In the genomic region with DNA sequence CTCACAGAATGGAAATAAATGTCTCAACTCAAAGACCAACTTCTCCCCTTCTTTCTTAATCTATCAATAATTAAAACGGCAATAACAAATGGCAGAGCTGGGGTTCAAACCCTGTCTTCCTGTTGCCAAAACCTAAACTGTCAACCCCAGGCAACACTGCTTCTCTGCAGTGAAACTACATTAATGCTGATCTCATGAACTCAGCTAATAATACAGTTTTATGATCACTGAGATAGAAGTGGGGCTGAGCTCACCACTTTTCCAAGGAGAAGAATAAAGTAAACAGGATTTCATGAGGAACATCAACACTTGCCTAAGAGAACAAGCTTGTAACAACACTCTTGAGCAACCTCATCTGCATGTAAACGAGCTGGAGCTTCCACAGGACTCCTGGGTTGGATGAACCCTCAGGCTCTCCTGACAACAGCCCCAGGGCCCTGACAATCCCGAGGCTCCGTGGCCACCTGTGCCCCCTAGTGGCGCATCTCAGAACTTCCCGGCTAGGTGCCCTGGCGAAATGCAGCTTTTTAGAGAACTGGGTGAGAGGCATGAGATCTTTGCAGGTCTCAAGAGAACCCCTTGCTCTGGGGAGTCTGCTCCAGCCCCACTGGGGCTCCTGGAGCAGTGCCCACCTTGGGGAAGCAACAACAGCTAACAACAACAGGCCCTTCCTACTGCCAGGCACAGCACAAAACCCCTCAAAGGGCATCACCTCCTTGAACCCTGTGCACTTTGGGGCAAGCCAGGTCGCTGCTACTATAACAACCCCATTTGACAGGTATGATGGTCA, we compare ENCODE assay signal across 8 cellular contexts.
DNase-seq lines count a peak whose midpoint lies in the region; ATAC-seq and TF ChIP-seq lines count a peak whose summit lies in the region.

No MANE protein-coding gene starts in this region.

- peak overlapping the region; percentile 10 to 80 (median 59) for H3K27ac ChIP-seq in Peyer's patch
- no peak overlapping the region for H3K27ac ChIP-seq in neutrophil

- H3K36me3 ChIP-seq in Peyer's patch (no peaks in the 10 kb centered on the region), neutrophil (no peaks in the 10 kb centered on the region)

- no peaks in the 10 kb centered on the region for H3K27me3 ChIP-seq in Peyer's patch
- peaks cover 30% of the 10 kb centered on the region for H3K27me3 ChIP-seq in neutrophil

- no peak for TF ChIP-seq POLR2A in Peyer's patch (IDR thresholded peaks at IDR 0.05)

- H3K4me3 ChIP-seq in Peyer's patch = no peak overlapping the region
- no peak overlapping the region for H3K4me3 ChIP-seq in fibroblast of pulmonary artery (replicated peaks; ENCODE audit: low read depth, low read length)
- H3K4me3 ChIP-seq in neutrophil (ENCODE audit: low read depth in 1 of 2, low read length in 1 of 2) = no peak overlapping the region

- TF ChIP-seq CTCF in Peyer's patch (IDR thresholded peaks at IDR 0.05) (peak; percentile 91 to 98 (median 96)), fibroblast of pulmonary artery (IDR thresholded peaks at IDR 0.05; ENCODE audit: low read length, missing control alignments) (peak; percentile 98), neutrophil (IDR thresholded peaks at IDR 0.05) (peak; percentile 81)

- DNase-seq in AML-193 (lab: John Stamatoyannopoulos, UW) (peak; percentile 61 to 73), Peyer's patch (peak; percentile 68 to 92 (median 88)), activated T-helper 1 cell treated with Interleukin-2 at 50 U/mL for 16 hours (ENCODE audit: low read depth) (peak; percentile 51), fibroblast of pulmonary artery (ENCODE audit: low read depth) (peak; percentile 73), superior temporal gyrus (ENCODE audit: extremely low spot score) (peak; percentile 94)

- H3K9me3 ChIP-seq in Peyer's patch (no peaks in the 10 kb centered on the region), neutrophil (no peaks in the 10 kb centered on the region)

- ATAC-seq in GM18909 (IDR thresholded peaks at IDR 0.05; ENCODE audit: poor library complexity, unreplicated experiment) = peak; percentile 82
- ATAC-seq in HG03565 (IDR thresholded peaks at IDR 0.05; ENCODE audit: unreplicated experiment) = peak; percentile 44

- peaks cover 0 to 29% (median 2%) of the 10 kb centered on the region in 4 donors for H3K4me1 ChIP-seq in Peyer's patch
- H3K4me1 ChIP-seq in neutrophil (ENCODE audit: control insufficient read depth in 1 of 2, insufficient read depth in 1 of 2, low read depth in 1 of 2, low read length in 1 of 2) = no peaks in the 10 kb centered on the region
